In genomic region chrX:41688835-41689234, GRCh38 we compare ENCODE assay signal across 9 cellular contexts. TPM values are rescaled to one million over a fixed set of nuclear protein-coding genes. Genes with fewer than 3 reads are reported as not detected.
DNase-seq lines count a peak whose midpoint lies in the region; ATAC-seq, FAIRE-seq and TF ChIP-seq lines count a peak whose summit lies in the region.
"Had no signal": no experiment of that assay in that cellular context is flagged by ENCODE, and none has a peak within 500 bp of the region (broad histone marks: within the 10 kb centered on the region; RNA-seq: fewer than 3 reads in every experiment).

A gene with protein sequence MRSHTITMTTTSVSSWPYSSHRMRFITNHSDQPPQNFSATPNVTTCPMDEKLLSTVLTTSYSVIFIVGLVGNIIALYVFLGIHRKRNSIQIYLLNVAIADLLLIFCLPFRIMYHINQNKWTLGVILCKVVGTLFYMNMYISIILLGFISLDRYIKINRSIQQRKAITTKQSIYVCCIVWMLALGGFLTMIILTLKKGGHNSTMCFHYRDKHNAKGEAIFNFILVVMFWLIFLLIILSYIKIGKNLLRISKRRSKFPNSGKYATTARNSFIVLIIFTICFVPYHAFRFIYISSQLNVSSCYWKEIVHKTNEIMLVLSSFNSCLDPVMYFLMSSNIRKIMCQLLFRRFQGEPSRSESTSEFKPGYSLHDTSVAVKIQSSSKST (plus strand): TSS chrX:41688973. CDS start chrX:41695634, 6,661 bp downstream.

- peaks cover 13% of the 10 kb centered on the region for H3K4me1 ChIP-seq in CD4-positive, alpha-beta memory T cell (ENCODE audit: insufficient read depth, low read length)

- CTCF ChIA-PET in CD4-positive, alpha-beta memory T cell (lab: Charles Lee; ENCODE audit: partially characterized antibody): no interaction called here

- FAIRE-seq in GM19239 (lab: Jason Lieb, UNC): peak; percentile 95

- peaks cover 18 to 42% (median 25%) of the 10 kb centered on the region in 4 donors for H3K4me1 Mint-ChIP-seq in CD4-positive, alpha-beta memory T cell
- H3K4me1 Mint-ChIP-seq in activated naive CD4-positive, alpha-beta T cell treated with anti-CD3 and anti-CD28 coated beads, Interleukin-2, amount 50 U/mL, for 24 hours: peaks cover 15% of the 10 kb centered on the region

- peak in 3 of 5 donors; percentile 2 to 8 (median 5) for DNase-seq in CD4-positive, alpha-beta memory T cell
- no peak for DNase-seq in GM19239 (ENCODE audit: insufficient read length, low spot score)
- no peak for DNase-seq in omental fat pad (ENCODE audit: low spot score)
- DNase-seq in AG20443 (ENCODE audit: low spot score): no peak
- DNase-seq in HUDEP-2 (lab: John Stamatoyannopoulos, UW; ENCODE audit: unreplicated experiment in 76 of 76): no peak
- no peak for DNase-seq in middle frontal gyrus (ENCODE audit: extremely low spot score, low spot score)
- DNase-seq: NCI-H2081 treated with DMSO at 0.1 percent for 48 hours had no signal

- no peaks in the 10 kb centered on the region for H3K36me3 ChIP-seq in CD4-positive, alpha-beta memory T cell (ENCODE audit: insufficient read depth, low read length)

- H3K4me3 Mint-ChIP-seq in CD4-positive, alpha-beta memory T cell: peak within 1 kb of the TSS in 4 of 8 donors; percentile 11 to 64 (median 34)
- H3K4me3 Mint-ChIP-seq in activated naive CD4-positive, alpha-beta T cell treated with anti-CD3 and anti-CD28 coated beads, Interleukin-2, amount 50 U/mL, for 24 hours: no peak within 1 kb of the TSS

- H3K27me3 ChIP-seq in CD4-positive, alpha-beta memory T cell (ENCODE audit: insufficient read depth, low read length): no peaks in the 10 kb centered on the region

- no peaks in the 10 kb centered on the region for H3K27me3 Mint-ChIP-seq in CD4-positive, alpha-beta memory T cell
- no peaks in the 10 kb centered on the region for H3K27me3 Mint-ChIP-seq in activated naive CD4-positive, alpha-beta T cell treated with anti-CD3 and anti-CD28 coated beads, Interleukin-2, amount 50 U/mL, for 24 hours

- H3K36me3 Mint-ChIP-seq in CD4-positive, alpha-beta memory T cell: peaks cover 0 to 4% of the 10 kb centered on the region in 2 donors
- H3K36me3 Mint-ChIP-seq in activated naive CD4-positive, alpha-beta T cell treated with anti-CD3 and anti-CD28 coated beads, Interleukin-2, amount 50 U/mL, for 24 hours: no peaks in the 10 kb centered on the region

- H3K4me3 ChIP-seq in CD4-positive, alpha-beta memory T cell (ENCODE audit: low read length in 2 of 2): no peak within 1 kb of the TSS

- no peak for ATAC-seq in omental fat pad (ENCODE audit: low FRiP score)

- H3K9me3 ChIP-seq in CD4-positive, alpha-beta memory T cell (ENCODE audit: control insufficient read depth in 1 of 2, low read length in 2 of 2): no peaks in the 10 kb centered on the region

- H3K27ac Mint-ChIP-seq in CD4-positive, alpha-beta memory T cell: no peak within 1 kb of the TSS
- peak within 1 kb of the TSS; percentile 23 for H3K27ac Mint-ChIP-seq in activated naive CD4-positive, alpha-beta T cell treated with anti-CD3 and anti-CD28 coated beads, Interleukin-2, amount 50 U/mL, for 24 hours

- H3K27ac ChIP-seq in CD4-positive, alpha-beta memory T cell (ENCODE audit: low read depth, low read length): no peak within 1 kb of the TSS

- POLR2A ChIA-PET in CD4-positive, alpha-beta memory T cell (lab: Charles Lee; ENCODE audit: partially characterized antibody): no interaction called here

- intact Hi-C loops in CD4-positive, alpha-beta memory T cell (cut with micrococcal nuclease): no loop called here

- H3K9me3 Mint-ChIP-seq in CD4-positive, alpha-beta memory T cell: no peaks in the 10 kb centered on the region
- no peaks in the 10 kb centered on the region for H3K9me3 Mint-ChIP-seq in activated naive CD4-positive, alpha-beta T cell treated with anti-CD3 and anti-CD28 coated beads, Interleukin-2, amount 50 U/mL, for 24 hours

- TF ChIP-seq CTCF in omental fat pad (IDR thresholded peaks at IDR 0.05): no peak

RNA-seq across cellular contexts. Expression of the gene that starts here (rescaled TPM):
- under 1 TPM in 1 of 2 experiments, not detected in 1; 0.28 TPM for total RNA-seq in CD4-positive, alpha-beta memory T cell
- under 1 TPM; 0.35 to 0.53 TPM for polyA plus RNA-seq in CD4-positive, alpha-beta memory T cell
- 10 to 100 TPM; 21.6 to 54.5 (median 26.1) TPM for total RNA-seq in omental fat pad
- total RNA-seq: astrocyte had no signal

Comparison
In these comparisons a context has a peak if more than half of its experiments do, and no peak if none do; other contexts are left out.
1. RNA of the gene that starts here (total RNA-seq): 21.6 to 54.5 TPM in omental fat pad; 0.28 TPM in CD4-positive, alpha-beta memory T cell; every median in the first group is over 10 times any median in the second.
2. Peak in DNase-seq in CD4-positive, alpha-beta memory T cell; RNA of the gene not detected or under 1 TPM.